ENCODE assay signal across 9 cellular contexts in the genomic region with DNA sequence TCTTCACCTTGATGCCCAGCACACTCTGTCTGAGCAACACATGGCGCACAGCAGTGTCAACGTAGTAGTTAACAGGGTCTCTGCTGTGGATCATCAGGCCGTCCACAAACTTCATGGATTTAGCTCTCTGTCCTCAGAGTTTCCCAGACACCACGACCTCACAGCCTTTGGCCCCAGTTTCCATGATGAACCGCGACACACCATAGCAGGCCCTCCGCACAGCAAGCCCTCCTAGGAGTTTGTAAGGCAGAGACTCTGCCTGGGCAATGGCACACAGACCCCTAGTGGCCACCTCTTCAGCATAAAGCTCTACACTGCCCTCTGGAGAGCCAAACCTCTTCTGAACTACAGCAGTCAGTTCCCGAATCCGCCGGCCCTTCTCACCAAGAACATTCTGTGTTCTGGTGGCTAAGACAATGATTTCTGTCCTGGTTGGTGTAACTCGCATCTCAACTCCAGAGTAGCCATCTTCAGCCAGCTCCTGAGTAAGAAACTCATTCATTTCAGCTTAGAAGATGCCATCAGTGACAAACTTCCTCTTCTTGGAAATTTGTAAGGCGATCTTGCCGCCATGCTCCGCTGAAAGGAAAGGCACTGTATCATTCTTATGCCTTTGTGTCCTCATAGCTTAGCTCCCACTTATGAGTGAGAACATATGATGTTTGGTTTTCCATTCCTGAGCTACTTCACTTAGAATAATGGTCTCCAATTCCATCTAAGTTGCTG. TPM values are rescaled to one million over a fixed set of nuclear protein-coding genes. Genes with fewer than 3 reads are reported as not detected.
DNase-seq lines count a peak whose midpoint lies in the region; FAIRE-seq and TF ChIP-seq lines count a peak whose summit lies in the region.
"Not testable (repeated sequence)": the region's sequence is repeated elsewhere in the genome, so short reads cannot be mapped to it uniquely, and the experiment has no call there.
"Had no signal": no experiment of that assay in that cellular context is flagged by ENCODE, and none has a peak within 500 bp of the region (broad histone marks: within the 10 kb centered on the region; RNA-seq: fewer than 3 reads in every experiment).

No MANE protein-coding gene starts in this region.

- POLR2A ChIA-PET in AG04449 (lab: Yijun Ruan, JAX); endothelial cell of umbilical vein (lab: Charles Lee): not testable (repeated sequence)

- not testable (repeated sequence) for H3K36me3 Mint-ChIP-seq in immature natural killer cell

- not testable (repeated sequence) for H3K9me3 Mint-ChIP-seq in immature natural killer cell

- peak; percentile 80 for FAIRE-seq in endothelial cell of umbilical vein (lab: Jason Lieb, UNC)

- DNase-seq in AG04449 (ENCODE audit: low read depth, low spot score); osteoblast (ENCODE audit: insufficient read length, low spot score, missing footprints): not testable (repeated sequence)
- DNase-seq in GM12865 (ENCODE audit: low read depth): peak; percentile 54
- peak; percentile 20 for DNase-seq in HuH-7.5 (ENCODE audit: low spot score)
- DNase-seq in NOMO-1 (lab: John Stamatoyannopoulos, UW; ENCODE audit: unreplicated experiment in 2 of 2): peak; percentile 33 to 43
- peak; percentile 81 for DNase-seq in WERI-Rb-1
- peak; percentile 20 for DNase-seq in endothelial cell of umbilical vein (ENCODE audit: low read depth, low spot score)
- DNase-seq in immature natural killer cell: peak in 2 of 3 donors; percentile 19 to 24

- not testable (repeated sequence) for H3K27ac Mint-ChIP-seq in immature natural killer cell

- not testable (repeated sequence) for H3K9me3 ChIP-seq in WERI-Rb-1 (ENCODE audit: severe bottlenecking); endothelial cell of umbilical vein (replicated peaks; ENCODE audit: control insufficient read depth, insufficient read depth, low read length); osteoblast (ENCODE audit: low read depth, low read length)

- intact Hi-C loops in endothelial cell of umbilical vein (cut with micrococcal nuclease): loop anchor here (1.0 kb wide), 1 partner anchor 63 kb away; no protein-coding TSS in a partner anchor

- H4K20me1 ChIP-seq in endothelial cell of umbilical vein (replicated peaks; ENCODE audit: control insufficient read depth, extremely low read depth, insufficient read depth, low read length); osteoblast (ENCODE audit: insufficient read depth, low read length): not testable (repeated sequence)

- TF ChIP-seq POLR2A in endothelial cell of umbilical vein (IDR thresholded peaks at IDR 0.05; ENCODE audit: low read depth, low read length): not testable (repeated sequence)

- H3K4me1 Mint-ChIP-seq in immature natural killer cell: not testable (repeated sequence)

- H3K27me3 ChIP-seq in WERI-Rb-1 (ENCODE audit: insufficient read depth, low read depth, severe bottlenecking); endothelial cell of umbilical vein (ENCODE audit: control insufficient read depth in 2 of 2, insufficient read depth in 2 of 2, low read length in 2 of 2); osteoblast (ENCODE audit: insufficient read depth, low read length): not testable (repeated sequence)

- H3K79me2 ChIP-seq in endothelial cell of umbilical vein (ENCODE audit: control insufficient read depth, insufficient read depth, low read length); osteoblast (ENCODE audit: insufficient read depth, low read length): not testable (repeated sequence)

- TF ChIP-seq CTCF in AG04449 (IDR thresholded peaks at IDR 0.05; ENCODE audit: insufficient read depth, low read length, missing control alignments) (peak; percentile 26), GM12865 (IDR thresholded peaks at IDR 0.05; ENCODE audit: insufficient read depth, low read depth, low read length, missing control alignments) (peak; percentile 49), WERI-Rb-1 (IDR thresholded peaks at IDR 0.05; ENCODE audit: low read depth, low read length) (peak; percentile 97), endothelial cell of umbilical vein (IDR thresholded peaks at IDR 0.05; ENCODE audit: extremely low read depth in 1 of 2, insufficient read depth in 1 of 2, low read depth in 1 of 2, low read length in 2 of 2) (peak; percentile 31 to 60), osteoblast (IDR thresholded peaks at IDR 0.05; ENCODE audit: extremely low read depth, low read depth, low read length) (peak; percentile 48)

- H3K4me1 ChIP-seq in endothelial cell of umbilical vein (ENCODE audit: control insufficient read depth, extremely low read depth, insufficient read depth, low read length); osteoblast (ENCODE audit: insufficient read depth, low read length): not testable (repeated sequence)

- BruUV-seq in endothelial cell of umbilical vein (replicated peaks; lab: Mats Ljungman, UMichigan): not testable (repeated sequence)

- H3K4me3 ChIP-seq in AG04449 (ENCODE audit: low read depth, low read length); GM12865 (ENCODE audit: low read depth, low read length); WERI-Rb-1 (ENCODE audit: low read depth, low read length); endothelial cell of umbilical vein (replicated peaks in 1 of 3; ENCODE audit: insufficient read depth in 1 of 3, low read depth in 1 of 3, low read length in 3 of 3); osteoblast (ENCODE audit: insufficient read depth, low read length): not testable (repeated sequence)

- H2AFZ ChIP-seq in endothelial cell of umbilical vein (ENCODE audit: low read depth, low read length); osteoblast (ENCODE audit: low read length): not testable (repeated sequence)

- not testable (repeated sequence) for H3K36me3 ChIP-seq in WERI-Rb-1; endothelial cell of umbilical vein (ENCODE audit: control insufficient read depth in 2 of 2, extremely low read depth in 1 of 2, insufficient read depth in 2 of 2, low read length in 2 of 2); osteoblast (ENCODE audit: insufficient read depth, low read length)

- H3K27me3 Mint-ChIP-seq in immature natural killer cell (ENCODE audit: low read depth in 3 of 3): not testable (repeated sequence)

- H3K4me3 Mint-ChIP-seq in immature natural killer cell: not testable (repeated sequence)

- not testable (repeated sequence) for H3K9me1 ChIP-seq in endothelial cell of umbilical vein (replicated peaks; ENCODE audit: control insufficient read depth, extremely low read depth, insufficient read depth, low read length)

- not testable (repeated sequence) for H3K4me2 ChIP-seq in endothelial cell of umbilical vein (ENCODE audit: insufficient read depth, low read length); osteoblast (ENCODE audit: insufficient read depth, low read length)

- dilution Hi-C loops in endothelial cell of umbilical vein (cut with MboI; ENCODE audit: extremely low pct_ligation_motif_present, low sequenced_read_pairs): not testable (repeated sequence)

- CTCF ChIA-PET in AG04449 (lab: Yijun Ruan, JAX) (interaction anchor here (0.6 kb wide), 1 partner anchor 16 kb away, joined by 5 read pairs; no protein-coding TSS in a partner anchor), endothelial cell of umbilical vein (lab: Charles Lee) (interaction anchor here (0.5 to 1.7 kb wide), 14 partner anchors 10 to 720 kb away, joined by 3 to 13 read pairs (median 4); partner anchors contain the start of genes CAGE1, RIOK1 and SSR1)

- H3K27ac ChIP-seq in WERI-Rb-1; endothelial cell of umbilical vein (ENCODE audit: insufficient read depth, low read depth, low read length); osteoblast (ENCODE audit: low read depth, low read length): not testable (repeated sequence)

- H3K9ac ChIP-seq in endothelial cell of umbilical vein (replicated peaks; ENCODE audit: extremely low read depth, insufficient read depth, low read length): not testable (repeated sequence)

RNA-seq across cellular contexts. Expression of gene SSR1, which starts 26.2 kb away (rescaled TPM):
- 149 and 187 TPM in 2 replicates for total RNA-seq in endothelial cell of umbilical vein
- 49.5 and 70.7 TPM in 2 replicates for polyA plus RNA-seq in endothelial cell of umbilical vein
- polyA plus RNA-seq in endothelial cell of umbilical vein (2011; cell fraction: cytosol; rRNA removed): 93.0 and 104 TPM in 2 replicates
- 55.9 and 65.0 TPM in 2 replicates for polyA plus RNA-seq in endothelial cell of umbilical vein (2011; cell fraction: nucleus; rRNA removed)
- polyA plus RNA-seq in endothelial cell of umbilical vein (2012): 119 and 195 TPM in 2 replicates
- 133 and 152 TPM in 2 replicates for polyA minus RNA-seq in endothelial cell of umbilical vein
- 60.4 TPM for polyA minus RNA-seq in endothelial cell of umbilical vein (2011; cell fraction: cytosol; rRNA and poly(A)+ RNA removed)
- polyA minus RNA-seq in endothelial cell of umbilical vein (2011; cell fraction: nucleus; rRNA and poly(A)+ RNA removed): 33.8 and 38.7 TPM in 2 replicates
- 100 to 1,000 TPM; 134 to 247 (median 207) TPM for polyA plus RNA-seq in immature natural killer cell
- total RNA-seq in osteoblast: 89.4 and 108 TPM in 2 replicates

RNA-seq across cellular contexts. Expression of gene CAGE1, which starts 50.4 kb away (rescaled TPM):
- total RNA-seq in endothelial cell of umbilical vein: not detected in 2 replicates
- not detected in 2 replicates for polyA plus RNA-seq in endothelial cell of umbilical vein
- not detected in 2 replicates for polyA plus RNA-seq in endothelial cell of umbilical vein (2011; cell fraction: cytosol; rRNA removed)
- polyA plus RNA-seq in endothelial cell of umbilical vein (2011; cell fraction: nucleus; rRNA removed): 0.07 TPM in 1 of 2 replicates, not detected in the other
- polyA plus RNA-seq in endothelial cell of umbilical vein (2012): not detected in 2 replicates
- 0.04 TPM in 1 of 2 replicates, not detected in the other for polyA minus RNA-seq in endothelial cell of umbilical vein
- 0.31 TPM for polyA minus RNA-seq in endothelial cell of umbilical vein (2011; cell fraction: cytosol; rRNA and poly(A)+ RNA removed)
- 0.19 TPM in 1 of 2 replicates, not detected in the other for polyA minus RNA-seq in endothelial cell of umbilical vein (2011; cell fraction: nucleus; rRNA and poly(A)+ RNA removed)
- under 1 TPM in 1 of 3 donors, not detected in 2; 0.21 TPM for polyA plus RNA-seq in immature natural killer cell
- total RNA-seq in osteoblast: under 0.01 TPM in 2 replicates
- total RNA-seq: temporal lobe had no signal

RNA-seq across cellular contexts. Expression of gene RIOK1, which starts 50.4 kb away (rescaled TPM):
- total RNA-seq in endothelial cell of umbilical vein (19.7 and 21.4 TPM in 2 replicates), osteoblast (13.8 and 14.1 TPM in 2 replicates)
- polyA plus RNA-seq in endothelial cell of umbilical vein (8.3 and 9.2 TPM in 2 replicates), immature natural killer cell (10 to 100 TPM; 14.0 to 23.7 (median 15.6) TPM)
- 9.2 and 11.3 TPM in 2 replicates for polyA plus RNA-seq in endothelial cell of umbilical vein (2011; cell fraction: cytosol; rRNA removed)
- polyA plus RNA-seq in endothelial cell of umbilical vein (2011; cell fraction: nucleus; rRNA removed): 24.7 and 26.5 TPM in 2 replicates
- 13.9 and 18.8 TPM in 2 replicates for polyA plus RNA-seq in endothelial cell of umbilical vein (2012)
- polyA minus RNA-seq in endothelial cell of umbilical vein: 14.1 and 16.9 TPM in 2 replicates
- 10.9 TPM for polyA minus RNA-seq in endothelial cell of umbilical vein (2011; cell fraction: cytosol; rRNA and poly(A)+ RNA removed)
- 18.5 and 20.4 TPM in 2 replicates for polyA minus RNA-seq in endothelial cell of umbilical vein (2011; cell fraction: nucleus; rRNA and poly(A)+ RNA removed)

Comparison
In these comparisons a context has a peak if more than half of its experiments do, and no peak if none do; other contexts are left out.
1. CTCF ChIP-seq: peak in every context shown above with its lines; median percentile 97 in WERI-Rb-1; 49 in GM12865; 48 in osteoblast; 46 in endothelial cell of umbilical vein; 26 in AG04449.